Comparison of ENCODE assay signal across 1 cellular context in the genomic region with DNA sequence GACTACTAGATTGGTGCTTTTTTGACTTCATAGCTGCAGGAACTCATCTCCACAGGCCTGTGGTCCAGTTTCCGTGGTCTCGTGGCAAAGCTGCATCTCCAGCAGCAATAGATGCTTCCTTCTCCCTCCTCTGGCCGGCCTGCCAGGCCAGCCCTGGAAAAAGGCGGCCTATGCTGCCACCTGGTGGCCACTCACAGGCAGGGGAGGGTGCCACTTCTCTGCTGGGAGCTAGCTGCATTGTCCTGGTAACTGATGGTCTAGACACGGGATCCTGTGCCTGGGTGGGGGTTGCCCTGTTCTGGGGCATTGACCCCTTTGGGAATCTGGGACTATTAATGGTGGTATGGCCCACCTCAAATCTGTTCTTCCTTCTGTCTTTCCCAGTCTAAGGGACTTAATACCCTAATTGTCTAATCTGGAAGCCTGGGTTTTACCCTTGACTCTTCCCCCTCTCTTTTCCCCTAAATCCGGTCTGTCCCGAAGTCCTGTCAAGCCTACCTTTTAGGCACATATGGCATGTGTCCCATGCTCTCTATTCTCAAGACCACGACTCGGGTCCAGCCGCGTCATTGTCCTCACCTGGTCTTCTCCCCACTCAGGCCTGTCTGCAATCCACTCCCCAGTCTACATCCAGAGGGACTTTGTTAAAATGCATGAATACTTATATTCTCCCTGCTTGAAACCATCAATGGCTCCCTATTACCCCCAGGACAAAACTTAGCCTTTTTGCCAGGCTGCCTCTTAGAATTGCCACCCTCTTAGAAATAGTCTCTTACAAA.
A peak's percentile ranks its signal among the peaks of the same experiment; 100 is the strongest.
TF ChIP-seq lines count a peak whose summit lies in the region.

No MANE protein-coding gene starts in this region.

TF ChIP-seq in HepG2, 621 proteins besides CTCF, POLR2A, EP300 and RAD21 (continued from another document and continues in another):
- TF ChIP-seq, protein P1, sequence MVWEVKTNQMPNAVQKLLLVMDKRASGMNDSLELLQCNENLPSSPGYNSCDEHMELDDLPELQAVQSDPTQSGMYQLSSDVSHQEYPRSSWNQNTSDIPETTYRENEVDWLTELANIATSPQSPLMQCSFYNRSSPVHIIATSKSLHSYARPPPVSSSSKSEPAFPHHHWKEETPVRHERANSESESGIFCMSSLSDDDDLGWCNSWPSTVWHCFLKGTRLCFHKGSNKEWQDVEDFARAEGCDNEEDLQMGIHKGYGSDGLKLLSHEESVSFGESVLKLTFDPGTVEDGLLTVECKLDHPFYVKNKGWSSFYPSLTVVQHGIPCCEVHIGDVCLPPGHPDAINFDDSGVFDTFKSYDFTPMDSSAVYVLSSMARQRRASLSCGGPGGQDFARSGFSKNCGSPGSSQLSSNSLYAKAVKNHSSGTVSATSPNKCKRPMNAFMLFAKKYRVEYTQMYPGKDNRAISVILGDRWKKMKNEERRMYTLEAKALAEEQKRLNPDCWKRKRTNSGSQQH (CRISPR knock-in tag; IDR thresholded peaks at IDR 0.05; ENCODE audit: low read depth): 0 out of 2 replicates have a peak, but pooled peaks have one; percentile 33
- TF ChIP-seq GABPB1 (CRISPR knock-in tag; IDR thresholded peaks at IDR 0.05) (peak; percentile 24; the same call in 1 of the 2 replicates), ZNF234 (CRISPR knock-in tag; conservative IDR thresholded peaks at IDR 0.05) (no peak), SETDB1 (CRISPR knock-in tag; IDR thresholded peaks at IDR 0.05; ENCODE audit: borderline replicate concordance) (no peak), ZBTB20 (CRISPR knock-in tag; IDR thresholded peaks at IDR 0.05; ENCODE audit: borderline replicate concordance, low read depth) (no peak), ATM (IDR thresholded peaks at IDR 0.05; ENCODE audit: borderline replicate concordance) (no peak), SUZ12 (IDR thresholded peaks at IDR 0.05; ENCODE audit: low read depth, low read length) (no peak), ZNF20 (CRISPR knock-in tag; IDR thresholded peaks at IDR 0.05) (no peak), GFI1 (CRISPR knock-in tag; IDR thresholded peaks at IDR 0.05; ENCODE audit: borderline replicate concordance) (no peak), ZNF121 (CRISPR knock-in tag; IDR thresholded peaks at IDR 0.05) (peak; percentile 94), ZNF3 (CRISPR knock-in tag; IDR thresholded peaks at IDR 0.05) (no peak), KMT2A (CRISPR knock-in tag; IDR thresholded peaks at IDR 0.05) (no peak), ZNF441 (CRISPR knock-in tag; IDR thresholded peaks at IDR 0.05; ENCODE audit: borderline replicate concordance) (no peak), NONO (IDR thresholded peaks at IDR 0.05) (no peak), NONO (CRISPR knock-in tag; conservative IDR thresholded peaks at IDR 0.05) (0 out of 2 replicates have a peak, but pooled peaks have one; percentile 28), ISL2 (CRISPR knock-in tag; IDR thresholded peaks at IDR 0.05) (no peak), ZNF567 (CRISPR knock-in tag; IDR thresholded peaks at IDR 0.05; ENCODE audit: borderline replicate concordance) (no peak), LCORL (IDR thresholded peaks at IDR 0.05) (no peak), LCORL (CRISPR knock-in tag; IDR thresholded peaks at IDR 0.05) (no peak), ZNF432 (CRISPR knock-in tag; IDR thresholded peaks at IDR 0.05; ENCODE audit: borderline replicate concordance) (no peak), RBAK (CRISPR knock-in tag; IDR thresholded peaks at IDR 0.05) (no peak)
- TF ChIP-seq, protein P2, sequence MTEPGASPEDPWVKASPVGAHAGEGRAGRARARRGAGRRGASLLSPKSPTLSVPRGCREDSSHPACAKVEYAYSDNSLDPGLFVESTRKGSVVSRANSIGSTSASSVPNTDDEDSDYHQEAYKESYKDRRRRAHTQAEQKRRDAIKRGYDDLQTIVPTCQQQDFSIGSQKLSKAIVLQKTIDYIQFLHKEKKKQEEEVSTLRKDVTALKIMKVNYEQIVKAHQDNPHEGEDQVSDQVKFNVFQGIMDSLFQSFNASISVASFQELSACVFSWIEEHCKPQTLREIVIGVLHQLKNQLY (CRISPR knock-in tag; IDR thresholded peaks at IDR 0.05): no peak
- TF ChIP-seq, protein P3, sequence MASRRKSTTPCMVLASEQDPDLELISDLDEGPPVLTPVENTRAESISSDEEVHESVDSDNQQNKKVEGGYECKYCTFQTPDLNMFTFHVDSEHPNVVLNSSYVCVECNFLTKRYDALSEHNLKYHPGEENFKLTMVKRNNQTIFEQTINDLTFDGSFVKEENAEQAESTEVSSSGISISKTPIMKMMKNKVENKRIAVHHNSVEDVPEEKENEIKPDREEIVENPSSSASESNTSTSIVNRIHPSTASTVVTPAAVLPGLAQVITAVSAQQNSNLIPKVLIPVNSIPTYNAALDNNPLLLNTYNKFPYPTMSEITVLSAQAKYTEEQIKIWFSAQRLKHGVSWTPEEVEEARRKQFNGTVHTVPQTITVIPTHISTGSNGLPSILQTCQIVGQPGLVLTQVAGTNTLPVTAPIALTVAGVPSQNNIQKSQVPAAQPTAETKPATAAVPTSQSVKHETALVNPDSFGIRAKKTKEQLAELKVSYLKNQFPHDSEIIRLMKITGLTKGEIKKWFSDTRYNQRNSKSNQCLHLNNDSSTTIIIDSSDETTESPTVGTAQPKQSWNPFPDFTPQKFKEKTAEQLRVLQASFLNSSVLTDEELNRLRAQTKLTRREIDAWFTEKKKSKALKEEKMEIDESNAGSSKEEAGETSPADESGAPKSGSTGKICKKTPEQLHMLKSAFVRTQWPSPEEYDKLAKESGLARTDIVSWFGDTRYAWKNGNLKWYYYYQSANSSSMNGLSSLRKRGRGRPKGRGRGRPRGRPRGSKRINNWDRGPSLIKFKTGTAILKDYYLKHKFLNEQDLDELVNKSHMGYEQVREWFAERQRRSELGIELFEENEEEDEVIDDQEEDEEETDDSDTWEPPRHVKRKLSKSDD (CRISPR knock-in tag; IDR thresholded peaks at IDR 0.05; ENCODE audit: low read depth): no peak
- TF ChIP-seq, protein P4, sequence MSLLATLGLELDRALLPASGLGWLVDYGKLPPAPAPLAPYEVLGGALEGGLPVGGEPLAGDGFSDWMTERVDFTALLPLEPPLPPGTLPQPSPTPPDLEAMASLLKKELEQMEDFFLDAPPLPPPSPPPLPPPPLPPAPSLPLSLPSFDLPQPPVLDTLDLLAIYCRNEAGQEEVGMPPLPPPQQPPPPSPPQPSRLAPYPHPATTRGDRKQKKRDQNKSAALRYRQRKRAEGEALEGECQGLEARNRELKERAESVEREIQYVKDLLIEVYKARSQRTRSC (CRISPR knock-in tag; IDR thresholded peaks at IDR 0.05; ENCODE audit: low read depth): no peak
- TF ChIP-seq, protein P5, sequence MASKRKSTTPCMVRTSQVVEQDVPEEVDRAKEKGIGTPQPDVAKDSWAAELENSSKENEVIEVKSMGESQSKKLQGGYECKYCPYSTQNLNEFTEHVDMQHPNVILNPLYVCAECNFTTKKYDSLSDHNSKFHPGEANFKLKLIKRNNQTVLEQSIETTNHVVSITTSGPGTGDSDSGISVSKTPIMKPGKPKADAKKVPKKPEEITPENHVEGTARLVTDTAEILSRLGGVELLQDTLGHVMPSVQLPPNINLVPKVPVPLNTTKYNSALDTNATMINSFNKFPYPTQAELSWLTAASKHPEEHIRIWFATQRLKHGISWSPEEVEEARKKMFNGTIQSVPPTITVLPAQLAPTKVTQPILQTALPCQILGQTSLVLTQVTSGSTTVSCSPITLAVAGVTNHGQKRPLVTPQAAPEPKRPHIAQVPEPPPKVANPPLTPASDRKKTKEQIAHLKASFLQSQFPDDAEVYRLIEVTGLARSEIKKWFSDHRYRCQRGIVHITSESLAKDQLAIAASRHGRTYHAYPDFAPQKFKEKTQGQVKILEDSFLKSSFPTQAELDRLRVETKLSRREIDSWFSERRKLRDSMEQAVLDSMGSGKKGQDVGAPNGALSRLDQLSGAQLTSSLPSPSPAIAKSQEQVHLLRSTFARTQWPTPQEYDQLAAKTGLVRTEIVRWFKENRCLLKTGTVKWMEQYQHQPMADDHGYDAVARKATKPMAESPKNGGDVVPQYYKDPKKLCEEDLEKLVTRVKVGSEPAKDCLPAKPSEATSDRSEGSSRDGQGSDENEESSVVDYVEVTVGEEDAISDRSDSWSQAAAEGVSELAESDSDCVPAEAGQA (IDR thresholded peaks at IDR 0.05; ENCODE audit: low read depth): no peak
- TF ChIP-seq, protein P5 (CRISPR knock-in tag; IDR thresholded peaks at IDR 0.05; ENCODE audit: borderline replicate concordance): no peak
- TF ChIP-seq, protein P6, sequence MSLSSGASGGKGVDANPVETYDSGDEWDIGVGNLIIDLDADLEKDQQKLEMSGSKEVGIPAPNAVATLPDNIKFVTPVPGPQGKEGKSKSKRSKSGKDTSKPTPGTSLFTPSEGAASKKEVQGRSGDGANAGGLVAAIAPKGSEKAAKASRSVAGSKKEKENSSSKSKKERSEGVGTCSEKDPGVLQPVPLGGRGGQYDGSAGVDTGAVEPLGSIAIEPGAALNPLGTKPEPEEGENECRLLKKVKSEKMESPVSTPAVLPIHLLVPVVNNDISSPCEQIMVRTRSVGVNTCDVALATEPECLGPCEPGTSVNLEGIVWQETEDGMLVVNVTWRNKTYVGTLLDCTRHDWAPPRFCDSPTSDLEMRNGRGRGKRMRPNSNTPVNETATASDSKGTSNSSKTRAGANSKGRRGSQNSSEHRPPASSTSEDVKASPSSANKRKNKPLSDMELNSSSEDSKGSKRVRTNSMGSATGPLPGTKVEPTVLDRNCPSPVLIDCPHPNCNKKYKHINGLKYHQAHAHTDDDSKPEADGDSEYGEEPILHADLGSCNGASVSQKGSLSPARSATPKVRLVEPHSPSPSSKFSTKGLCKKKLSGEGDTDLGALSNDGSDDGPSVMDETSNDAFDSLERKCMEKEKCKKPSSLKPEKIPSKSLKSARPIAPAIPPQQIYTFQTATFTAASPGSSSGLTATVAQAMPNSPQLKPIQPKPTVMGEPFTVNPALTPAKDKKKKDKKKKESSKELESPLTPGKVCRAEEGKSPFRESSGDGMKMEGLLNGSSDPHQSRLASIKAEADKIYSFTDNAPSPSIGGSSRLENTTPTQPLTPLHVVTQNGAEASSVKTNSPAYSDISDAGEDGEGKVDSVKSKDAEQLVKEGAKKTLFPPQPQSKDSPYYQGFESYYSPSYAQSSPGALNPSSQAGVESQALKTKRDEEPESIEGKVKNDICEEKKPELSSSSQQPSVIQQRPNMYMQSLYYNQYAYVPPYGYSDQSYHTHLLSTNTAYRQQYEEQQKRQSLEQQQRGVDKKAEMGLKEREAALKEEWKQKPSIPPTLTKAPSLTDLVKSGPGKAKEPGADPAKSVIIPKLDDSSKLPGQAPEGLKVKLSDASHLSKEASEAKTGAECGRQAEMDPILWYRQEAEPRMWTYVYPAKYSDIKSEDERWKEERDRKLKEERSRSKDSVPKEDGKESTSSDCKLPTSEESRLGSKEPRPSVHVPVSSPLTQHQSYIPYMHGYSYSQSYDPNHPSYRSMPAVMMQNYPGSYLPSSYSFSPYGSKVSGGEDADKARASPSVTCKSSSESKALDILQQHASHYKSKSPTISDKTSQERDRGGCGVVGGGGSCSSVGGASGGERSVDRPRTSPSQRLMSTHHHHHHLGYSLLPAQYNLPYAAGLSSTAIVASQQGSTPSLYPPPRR (CRISPR knock-in tag; IDR thresholded peaks at IDR 0.05; ENCODE audit: borderline replicate concordance): no peak
- TF ChIP-seq, protein P7, sequence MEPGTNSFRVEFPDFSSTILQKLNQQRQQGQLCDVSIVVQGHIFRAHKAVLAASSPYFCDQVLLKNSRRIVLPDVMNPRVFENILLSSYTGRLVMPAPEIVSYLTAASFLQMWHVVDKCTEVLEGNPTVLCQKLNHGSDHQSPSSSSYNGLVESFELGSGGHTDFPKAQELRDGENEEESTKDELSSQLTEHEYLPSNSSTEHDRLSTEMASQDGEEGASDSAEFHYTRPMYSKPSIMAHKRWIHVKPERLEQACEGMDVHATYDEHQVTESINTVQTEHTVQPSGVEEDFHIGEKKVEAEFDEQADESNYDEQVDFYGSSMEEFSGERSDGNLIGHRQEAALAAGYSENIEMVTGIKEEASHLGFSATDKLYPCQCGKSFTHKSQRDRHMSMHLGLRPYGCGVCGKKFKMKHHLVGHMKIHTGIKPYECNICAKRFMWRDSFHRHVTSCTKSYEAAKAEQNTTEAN (CRISPR knock-in tag; conservative IDR thresholded peaks at IDR 0.05): no peak
- TF ChIP-seq, protein P8, sequence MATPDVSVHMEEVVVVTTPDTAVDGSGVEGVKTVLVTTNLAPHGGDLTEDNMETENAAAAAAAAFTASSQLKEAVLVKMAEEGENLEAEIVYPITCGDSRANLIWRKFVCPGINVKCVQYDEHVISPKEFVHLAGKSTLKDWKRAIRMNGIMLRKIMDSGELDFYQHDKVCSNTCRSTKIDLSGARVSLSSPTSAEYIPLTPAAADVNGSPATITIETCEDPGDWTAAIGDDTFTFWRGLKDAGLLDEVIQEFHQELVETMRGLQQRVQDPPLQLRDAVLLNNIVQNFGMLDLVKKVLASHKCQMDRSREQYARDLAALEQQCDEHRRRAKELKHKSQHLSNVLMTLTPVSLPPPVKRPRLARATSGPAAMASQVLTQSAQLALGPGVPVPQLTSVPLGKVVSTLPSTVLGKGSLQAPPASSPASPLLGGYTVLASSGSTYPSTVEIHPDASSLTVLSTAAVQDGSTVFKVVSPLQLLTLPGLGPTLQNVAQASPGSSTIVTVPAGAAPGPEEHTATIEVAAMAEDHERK (CRISPR knock-in tag; IDR thresholded peaks at IDR 0.05; ENCODE audit: low read depth): no peak
